ENCODE assay signal across 17 cellular contexts in the genomic region with DNA sequence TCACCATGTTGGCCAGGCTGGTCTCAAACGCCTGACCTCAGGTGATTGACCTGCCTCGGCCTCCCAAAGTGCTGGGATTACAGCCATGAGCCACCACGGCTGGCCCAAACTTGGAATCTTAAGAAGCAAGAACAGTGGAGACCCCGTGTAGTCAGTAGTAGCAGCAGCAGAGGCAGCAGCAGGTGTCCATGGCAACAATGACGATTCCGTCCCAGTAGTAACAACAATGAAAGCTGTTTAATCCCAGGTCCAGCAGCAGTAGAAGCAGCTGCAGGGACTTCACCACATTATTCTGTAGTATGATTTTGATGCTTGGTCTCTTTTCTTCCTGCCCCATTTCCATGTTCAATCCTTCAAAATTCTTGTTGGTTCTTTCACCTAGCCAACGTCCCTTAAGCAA.
A peak's percentile ranks its signal among the peaks of the same experiment; 100 is the strongest.
DNase-seq lines count a peak whose midpoint lies in the region; TF ChIP-seq lines count a peak whose summit lies in the region.
"Had no signal": no experiment of that assay in that cellular context is flagged by ENCODE, and none has a peak within 500 bp of the region (broad histone marks: within the 10 kb centered on the region; RNA-seq: fewer than 3 reads in every experiment).

No MANE protein-coding gene starts in this region.

- WGBS in spleen, 5 donors = 79 to 91% (median 86%) methylated on average over 7 of the region's 7 CpGs

- no peaks in the 10 kb centered on the region for H3K4me1 ChIP-seq in spleen
- H3K4me1 ChIP-seq: BE2C had no signal

- TF ChIP-seq POLR2A in spleen (IDR thresholded peaks at IDR 0.05) = no peak

- no peak overlapping the region for H3K4me3 ChIP-seq in spleen
- H3K4me3 ChIP-seq: HAP-1, SK-N-MC had no signal

- DNase-seq in NCI-H1417 (lab: John Stamatoyannopoulos, UW) = peak in 2 of 3 experiments; percentile 6 to 58
- no peak for DNase-seq in NCI-H1417 treated with DMSO at 0.1 percent for 48 hours (lab: John Stamatoyannopoulos, UW)
- DNase-seq in NCI-H2227 treated with DMSO at 0.1 percent for 48 hours (lab: John Stamatoyannopoulos, UW) = peak; percentile 16
- peak; percentile 8 for DNase-seq in iPS-NIHi11 (ENCODE audit: low spot score)
- DNase-seq in spleen = peak; percentile 39
- no peak for DNase-seq in NCI-H446 (lab: John Stamatoyannopoulos, UW)
- DNase-seq in midbrain (lab: John Stamatoyannopoulos, UW) = no peak
- DNase-seq in islet precursor cell = no peak
- DNase-seq: 8988T; BE2C; CD4-positive, alpha-beta T cell; NCI-H1048; NCI-H187 treated with DMSO at 0.1 percent for 48 hours; NCI-H2171 treated with DMSO at 0.1 percent for 48 hours; NCI-H526 had no signal

- no peaks in the 10 kb centered on the region for H3K36me3 ChIP-seq in spleen
- H3K36me3 ChIP-seq: BE2C, HAP-1 had no signal

- peaks cover 0 to 5% (median 0%) of the 10 kb centered on the region in 8 donors for H3K9me3 ChIP-seq in spleen
- H3K9me3 ChIP-seq: BE2C, HAP-1 had no signal

- no peaks in the 10 kb centered on the region for H3K27me3 ChIP-seq in spleen (replicated peaks in 1 of 7)
- H3K27me3 ChIP-seq: BE2C had no signal

- intact Hi-C loops in spleen (cut with DNase I; ENCODE audit: low total_unique reads) = no loop called here

- no peak overlapping the region for H3K27ac ChIP-seq in spleen
- H3K27ac ChIP-seq: SK-N-MC had no signal

- TF ChIP-seq CTCF in spleen (IDR thresholded peaks at IDR 0.05 in 8 of 11, conservative IDR thresholded peaks at IDR 0.05 in 3 of 11) = no peak

Comparison
In these comparisons a context has a peak if more than half of its experiments do, and no peak if none do; other contexts are left out.
1. DNase-seq: peak in NCI-H1417 (2 of 3), NCI-H2227 treated with DMSO at 0.1 percent for 48 hours (single experiment), iPS-NIHi11 (single experiment) and spleen (single experiment); none in NCI-H1417 treated with DMSO at 0.1 percent for 48 hours (single experiment), NCI-H446 (0 of 2), midbrain (single experiment) and islet precursor cell (single experiment).